ENCODE assay signal across 18 cellular contexts in genomic region chr14:48584031-48584430, GRCh38.
DNase-seq lines count a peak whose midpoint lies in the region; ATAC-seq and TF ChIP-seq lines count a peak whose summit lies in the region.
"Had no signal": no experiment of that assay in that cellular context is flagged by ENCODE, and none has a peak within 500 bp of the region (broad histone marks: within the 10 kb centered on the region; RNA-seq: fewer than 3 reads in every experiment).

No MANE protein-coding gene starts in this region.

- H3K14ac ChIP-seq in IMR-90 (replicated peaks; ENCODE audit: low read depth, low read length): no peak overlapping the region

- H3K27ac ChIP-seq in IMR-90 (ENCODE audit: insufficient read depth, low read length): no peak overlapping the region
- H3K27ac ChIP-seq: colonic mucosa, right atrium auricular region, tibial artery had no signal

- no peaks in the 10 kb centered on the region for H3K36me3 ChIP-seq in IMR-90 (ENCODE audit: control insufficient read depth, insufficient read depth, low read length)
- H3K36me3 ChIP-seq: colonic mucosa, right atrium auricular region, tibial artery had no signal

- CTCF ChIA-PET in IMR-90 (lab: Yijun Ruan, JAX): no interaction called here

- no peaks in the 10 kb centered on the region for H3K9me3 ChIP-seq in IMR-90 (ENCODE audit: control insufficient read depth, insufficient read depth, low read length)
- H3K9me3 ChIP-seq: colonic mucosa, right atrium auricular region, tibial artery had no signal

- in situ Hi-C loops in IMR-90 (cut with MboI; ENCODE audit: low sequenced_read_pairs): no loop called here

- H2BK20ac ChIP-seq in IMR-90 (ENCODE audit: low read depth, low read length): no peak overlapping the region

- no peak overlapping the region for H3K9ac ChIP-seq in IMR-90 (ENCODE audit: low read depth, low read length)

- BruUV-seq in IMR-90 (replicated peaks; lab: Mats Ljungman, UMichigan): no TSS peak

- DNase-seq in IMR-90: peak; percentile 88
- DNase-seq in foreskin melanocyte: peak; percentile 38
- no peak for DNase-seq in omental fat pad (ENCODE audit: low spot score)
- no peak for DNase-seq in dermis blood vessel endothelial cell
- no peak for DNase-seq in germinal center (ENCODE audit: low spot score)
- no peak for DNase-seq in NOMO-1 (lab: John Stamatoyannopoulos, UW; ENCODE audit: unreplicated experiment in 2 of 2)
- DNase-seq: activated CD4-positive, alpha-beta T cell treated with anti-CD3 and anti-CD28 coated beads, Interleukin-2, amount 50 U/mL, for 48 hours; activated naive CD4-positive, alpha-beta T cell treated with anti-CD3 and anti-CD28 coated beads for 36 hours; colonic mucosa; HCEC 1CT; head of caudate nucleus; mucosa of descending colon; NCI-H510A treated with DMSO at 0.1 percent for 48 hours; tibial artery had no signal

- POLR2A ChIA-PET in IMR-90 (lab: Charles Lee; ENCODE audit: unreplicated experiment): interaction anchor here (0.5 kb wide), 1 partner anchor 129 kb away, joined by 3 read pairs; no protein-coding TSS in a partner anchor

- no peak overlapping the region; a peak in 1 of 4 replicates for H4K8ac ChIP-seq in IMR-90 (ENCODE audit: low read depth in 2 of 2, low read length in 2 of 2)

- WGBS in IMR-90 (ENCODE audit: extremely low coverage in 2 of 2, insufficient read length in 1 of 2), 2 experiments: 0% methylated on average over 1 of the region's 2 CpGs; no CpG with 5 or more reads in 1 of the 2 experiments

- H3K79me1 ChIP-seq in IMR-90 (ENCODE audit: low read depth in 1 of 2, low read length in 2 of 2): no peaks in the 10 kb centered on the region

- no peaks in the 10 kb centered on the region for H3K27me3 ChIP-seq in IMR-90 (ENCODE audit: control insufficient read depth, insufficient read depth, low read length)
- H3K27me3 ChIP-seq: colonic mucosa, right atrium auricular region, tibial artery had no signal

- H3K9me1 ChIP-seq in IMR-90 (ENCODE audit: insufficient read depth, low read length): no peaks in the 10 kb centered on the region

- no peak overlapping the region for H2BK120ac ChIP-seq in IMR-90 (ENCODE audit: low read depth, low read length)

- no peak overlapping the region for H2AK9ac ChIP-seq in IMR-90 (replicated peaks; ENCODE audit: low read depth, low read length, poor library complexity)

- TF ChIP-seq POLR2A in IMR-90 (IDR thresholded peaks at IDR 0.05; ENCODE audit: low read depth, low read length): no peak

- no peak for TF ChIP-seq CTCF in IMR-90 (conservative IDR thresholded peaks at IDR 0.05; ENCODE audit: low read depth, low read length)
- TF ChIP-seq CTCF in omental fat pad (IDR thresholded peaks at IDR 0.05): no peak

- dilution Hi-C loops in IMR-90 (cut with HindIII; ENCODE audit: low sequenced_read_pairs, unreplicated experiment): no loop called here

- no peak for TF ChIP-seq RAD21 in IMR-90 (IDR thresholded peaks at IDR 0.05; ENCODE audit: low read length)

- H2BK15ac ChIP-seq in IMR-90 (ENCODE audit: low read depth, low read length): no peak overlapping the region

- peak overlapping the region; percentile 67 for H2BK5ac ChIP-seq in IMR-90 (ENCODE audit: low read depth, low read length, poor library complexity, severe bottlenecking)

- H4K5ac ChIP-seq in IMR-90 (ENCODE audit: low read depth, low read length): no peak overlapping the region

- no peak overlapping the region for H4K91ac ChIP-seq in IMR-90 (ENCODE audit: insufficient read depth, low read depth, low read length)

- H3K4me1 ChIP-seq in IMR-90 (ENCODE audit: control insufficient read depth, insufficient read depth, low read length): no peaks in the 10 kb centered on the region
- H3K4me1 ChIP-seq: colonic mucosa, right atrium auricular region, tibial artery had no signal

- ATAC-seq in GM19372 (IDR thresholded peaks at IDR 0.05; ENCODE audit: low read depth, unreplicated experiment) (peak; percentile 81), HG02840 (IDR thresholded peaks at IDR 0.05; ENCODE audit: low FRiP score, unreplicated experiment) (peak; percentile 59), IMR-90 (ENCODE audit: low read depth) (peak; percentile 80), omental fat pad (ENCODE audit: low FRiP score) (no peak)
- ATAC-seq: K562, mucosa of descending colon had no signal

- no peak overlapping the region for H3K56ac ChIP-seq in IMR-90 (ENCODE audit: extremely low read depth, insufficient read depth, low read length)

- no peaks in the 10 kb centered on the region for H4K20me1 ChIP-seq in IMR-90 (ENCODE audit: insufficient read depth, low read length)

- no peak overlapping the region for H3K4ac ChIP-seq in IMR-90 (ENCODE audit: low read depth, low read length)

- no peak overlapping the region for H3K23ac ChIP-seq in IMR-90 (ENCODE audit: low read depth, low read length)

- no peak overlapping the region for H3K18ac ChIP-seq in IMR-90 (ENCODE audit: low read depth, low read length)

- H3K4me2 ChIP-seq in IMR-90 (ENCODE audit: low read depth, low read length): no peak overlapping the region

- no peak overlapping the region for H2AK5ac ChIP-seq in IMR-90 (ENCODE audit: low read depth, low read length)

- intact Hi-C loops in IMR-90 (cut with micrococcal nuclease): no loop called here

- no peak overlapping the region for H3K4me3 ChIP-seq in IMR-90 (ENCODE audit: insufficient read depth, low read depth, low read length)
- H3K4me3 ChIP-seq: colonic mucosa, K562, mucosa of descending colon, right atrium auricular region, tibial artery had no signal

- H2AFZ ChIP-seq in IMR-90 (replicated peaks; ENCODE audit: low read length, poor library complexity): no peak overlapping the region

TF ChIP-seq in IMR-90, 13 proteins besides CTCF, POLR2A, EP300 and RAD21:
- TF ChIP-seq BHLHE40 (IDR thresholded peaks at IDR 0.05; ENCODE audit: low read depth, low read length) (no peak), CEBPB (IDR thresholded peaks at IDR 0.05; ENCODE audit: low read depth, low read length) (peak; percentile 61; the same call in 1 of the 2 replicates), CHD1 (IDR thresholded peaks at IDR 0.05; ENCODE audit: low read depth, low read length) (no peak)

Comparison
In these comparisons a context has a peak if more than half of its experiments do, and no peak if none do; other contexts are left out.
1. DNase-seq: peak in IMR-90 (single experiment) and foreskin melanocyte (single experiment); none in omental fat pad (single experiment), dermis blood vessel endothelial cell (single experiment), germinal center (single experiment) and NOMO-1 (0 of 2).